8 cellular contexts compared by ENCODE assay signal in genomic region chr19:1653300-1653628, GRCh38. TPM values are rescaled to one million over a fixed set of nuclear protein-coding genes. Genes with fewer than 3 reads are reported as not detected.
A peak's percentile ranks its signal among the peaks of the same experiment; 100 is the strongest.
DNase-seq lines count a peak whose midpoint lies in the region; ATAC-seq and TF ChIP-seq lines count a peak whose summit lies in the region.

No MANE protein-coding gene starts in this region.

- peak overlapping the region; percentile 95 for H3K14ac ChIP-seq in IMR-90 (replicated peaks; ENCODE audit: low read depth, low read length)

- H2BK120ac ChIP-seq in IMR-90 (ENCODE audit: low read depth, low read length) = peak overlapping the region; percentile 78

- WGBS in IMR-90 (ENCODE audit: extremely low coverage in 2 of 2, insufficient read length in 1 of 2), 2 experiments = 6% methylated on average over 5 of the region's 18 CpGs; no CpG with 5 or more reads in 1 of the 2 experiments

- H4K91ac ChIP-seq in IMR-90 (ENCODE audit: insufficient read depth, low read depth, low read length) = peak overlapping the region; percentile 66; the same call in 1 of the 2 replicates

- BruUV-seq in IMR-90 (replicated peaks; lab: Mats Ljungman, UMichigan) = no TSS peak

- in situ Hi-C loops in IMR-90 (cut with MboI; ENCODE audit: low sequenced_read_pairs) = no loop called here

- peak overlapping the region; percentile 70 for H2BK5ac ChIP-seq in IMR-90 (ENCODE audit: low read depth, low read length, poor library complexity, severe bottlenecking)

- intact Hi-C loops in IMR-90 (cut with micrococcal nuclease) = no loop called here

- no peaks in the 10 kb centered on the region; the same call in 1 of the 2 replicates for H3K27me3 ChIP-seq in IMR-90 (ENCODE audit: control insufficient read depth, insufficient read depth, low read length)
- H3K27me3 ChIP-seq in mucosa of rectum (ENCODE audit: control insufficient read depth in 2 of 2, insufficient read depth in 2 of 2, low read length in 2 of 2) = no peaks in the 10 kb centered on the region

- H4K20me1 ChIP-seq in IMR-90 (ENCODE audit: insufficient read depth, low read length) = peaks cover 26% of the 10 kb centered on the region

- H3K4me1 ChIP-seq in IMR-90 (ENCODE audit: control insufficient read depth, insufficient read depth, low read length) (peaks cover 3% of the 10 kb centered on the region; the same call in 1 of the 2 replicates), mucosa of rectum (ENCODE audit: control insufficient read depth in 2 of 2, insufficient read depth in 2 of 2, low read length in 2 of 2) (peaks cover 0 to 5% of the 10 kb centered on the region in 2 donors)

- H3K36me3 ChIP-seq in IMR-90 (ENCODE audit: control insufficient read depth, insufficient read depth, low read length) = peaks cover 12% of the 10 kb centered on the region; the same call in 1 of the 2 replicates
- H3K36me3 ChIP-seq in mucosa of rectum (ENCODE audit: control insufficient read depth in 2 of 2, insufficient read depth in 2 of 2, low read length in 2 of 2) = peaks cover 0 to 2% of the 10 kb centered on the region in 2 donors

- H2AK9ac ChIP-seq in IMR-90 (replicated peaks; ENCODE audit: low read depth, low read length, poor library complexity) = peak overlapping the region; percentile 87

- no peak overlapping the region for H2BK15ac ChIP-seq in IMR-90 (ENCODE audit: low read depth, low read length)

- H4K8ac ChIP-seq in IMR-90 (ENCODE audit: low read depth in 2 of 2, low read length in 2 of 2) = peak overlapping the region; percentile 85 to 99

- H3K27ac ChIP-seq in 22Rv1 (peak overlapping the region; percentile 86), IMR-90 (ENCODE audit: insufficient read depth, low read length) (peak overlapping the region; percentile 58), mucosa of rectum (ENCODE audit: low read depth in 2 of 2, low read length in 2 of 2) (peak overlapping the region; percentile 85 to 98)

- no peak for ATAC-seq in IMR-90 (ENCODE audit: low read depth)
- ATAC-seq in GM18502 (IDR thresholded peaks at IDR 0.05; ENCODE audit: poor library complexity, unreplicated experiment) = no peak

- POLR2A ChIA-PET in IMR-90 (lab: Charles Lee; ENCODE audit: unreplicated experiment) = interaction anchor here (0.6 kb wide), 1 partner anchor 384 kb away, joined by 4 read pairs; no protein-coding TSS in a partner anchor
- POLR2A ChIA-PET in GM10248 (lab: Yijun Ruan, JAX) = interaction anchor here (0.9 kb wide), 1 partner anchor 16 kb away, joined by 3 read pairs; no protein-coding TSS in a partner anchor

- H3K56ac ChIP-seq in IMR-90 (ENCODE audit: extremely low read depth, insufficient read depth, low read length) = no peak overlapping the region; the same call in 1 of the 2 replicates

- TF ChIP-seq CTCF in 22Rv1 (IDR thresholded peaks at IDR 0.05) (no peak), IMR-90 (conservative IDR thresholded peaks at IDR 0.05; ENCODE audit: low read depth, low read length) (no peak), choroid plexus epithelial cell (conservative IDR thresholded peaks at IDR 0.05; ENCODE audit: low read depth, low read length) (no peak), GM10248 (IDR thresholded peaks at IDR 0.05; ENCODE audit: control extremely low read depth, extremely low read depth, low read depth, missing control alignments) (no peak)

- H3K79me1 ChIP-seq in IMR-90 (ENCODE audit: low read depth in 1 of 2, low read length in 2 of 2) = peaks cover 13 to 29% of the 10 kb centered on the region in 2 experiments

- CTCF ChIA-PET in IMR-90 (lab: Yijun Ruan, JAX) = interaction anchor here (0.5 to 0.7 kb wide), 2 partner anchors 73 to 128 kb away, joined by 3 to 4 read pairs; no protein-coding TSS in a partner anchor
- CTCF ChIA-PET in GM10248 (lab: Yijun Ruan, JAX) = interaction anchor here (5.3 kb wide), 1 partner anchor 19 kb away, joined by 36 read pairs; no protein-coding TSS in a partner anchor

- no peaks in the 10 kb centered on the region for H3K9me1 ChIP-seq in IMR-90 (ENCODE audit: insufficient read depth, low read length)

- no peak for TF ChIP-seq POLR2A in IMR-90 (IDR thresholded peaks at IDR 0.05; ENCODE audit: low read depth, low read length)

- no peak for TF ChIP-seq RAD21 in IMR-90 (IDR thresholded peaks at IDR 0.05; ENCODE audit: low read length)

- H3K4ac ChIP-seq in IMR-90 (ENCODE audit: low read depth, low read length) = peak overlapping the region; percentile 27

- DNase-seq in IMR-90 = no peak
- no peak for DNase-seq in choroid plexus epithelial cell (ENCODE audit: low read depth)
- no peak for DNase-seq in NCI-H2171 (lab: John Stamatoyannopoulos, UW)
- no peak for DNase-seq in DMS 273 treated with DMSO at 0.1 percent for 48 hours (lab: John Stamatoyannopoulos, UW)
- DNase-seq in GM10248 (ENCODE audit: extremely low spot score) = no peak

- no peak overlapping the region for H2BK20ac ChIP-seq in IMR-90 (ENCODE audit: low read depth, low read length)

- H2AFZ ChIP-seq in IMR-90 (replicated peaks; ENCODE audit: low read length, poor library complexity) = peak overlapping the region; percentile 100

- H4K5ac ChIP-seq in IMR-90 (ENCODE audit: low read depth, low read length) = peak overlapping the region; percentile 86

- H3K4me2 ChIP-seq in IMR-90 (ENCODE audit: low read depth, low read length) = peak overlapping the region; percentile 79

- H3K4me3 ChIP-seq in IMR-90 (ENCODE audit: insufficient read depth, low read depth, low read length) (peak overlapping the region; percentile 49), choroid plexus epithelial cell (ENCODE audit: low read depth, low read length) (peak overlapping the region; percentile 66), mucosa of rectum (ENCODE audit: low read length in 2 of 2) (peak overlapping the region; percentile 64 to 78)

- H3K9ac ChIP-seq in IMR-90 (ENCODE audit: low read depth, low read length) (peak overlapping the region; percentile 63), mucosa of rectum (ENCODE audit: low read depth in 1 of 2, low read length in 2 of 2) (peak overlapping the region; percentile 88 to 91)

- H3K23ac ChIP-seq in IMR-90 (ENCODE audit: low read depth, low read length) = 0 out of 2 replicates have a peak overlapping the region, but pooled peaks have one; percentile 85

- H2AK5ac ChIP-seq in IMR-90 (ENCODE audit: low read depth, low read length) = no peak overlapping the region

- H3K9me3 ChIP-seq in IMR-90 (ENCODE audit: control insufficient read depth, insufficient read depth, low read length) (no peaks in the 10 kb centered on the region), mucosa of rectum (ENCODE audit: control insufficient read depth in 2 of 2, low read length in 2 of 2) (no peaks in the 10 kb centered on the region)

- H3K18ac ChIP-seq in IMR-90 (ENCODE audit: low read depth, low read length) = peak overlapping the region; percentile 32

- dilution Hi-C loops in IMR-90 (cut with HindIII; ENCODE audit: low sequenced_read_pairs, unreplicated experiment) = no loop called here

TF ChIP-seq in IMR-90, 13 proteins besides CTCF, POLR2A, EP300 and RAD21:
- TF ChIP-seq MAZ (IDR thresholded peaks at IDR 0.05; ENCODE audit: borderline replicate concordance, low read depth, low read length) (no peak), BHLHE40 (IDR thresholded peaks at IDR 0.05; ENCODE audit: low read depth, low read length) (no peak), SMC3 (IDR thresholded peaks at IDR 0.05; ENCODE audit: low read depth, low read length) (no peak), ELK1 (IDR thresholded peaks at IDR 0.05; ENCODE audit: borderline replicate concordance, low read depth, low read length) (no peak), NFE2L2 (IDR thresholded peaks at IDR 0.05; ENCODE audit: low read depth, low read length) (no peak), MAFK (IDR thresholded peaks at IDR 0.05; ENCODE audit: low read depth, low read length) (no peak), CEBPB (IDR thresholded peaks at IDR 0.05; ENCODE audit: low read depth, low read length) (no peak)

RNA-seq across cellular contexts. Expression of gene TCF3, which starts 0.8 kb away (rescaled TPM):
- 29.9 and 37.5 TPM in 2 replicates for total RNA-seq in IMR-90 (2012; rRNA removed)
- 127 and 144 TPM in 2 replicates for polyA plus RNA-seq in IMR-90 (2012; rRNA removed)
- polyA plus RNA-seq in IMR-90 (2012; cell fraction: cytosol; rRNA removed) = 84.8 and 172 TPM in 2 replicates
- polyA plus RNA-seq in IMR-90 (2012; cell fraction: nucleus; rRNA removed; ENCODE audit: low replicate concordance) = 238 and 454 TPM in 2 replicates

RNA-seq across cellular contexts. Expression of gene UQCR11, which starts 48.0 kb away (rescaled TPM):
- 22.8 and 29.2 TPM in 2 replicates for total RNA-seq in IMR-90 (2012; rRNA removed)
- polyA plus RNA-seq in IMR-90 (2012; rRNA removed) = 177 and 248 TPM in 2 replicates
- polyA plus RNA-seq in IMR-90 (2012; cell fraction: cytosol; rRNA removed) = 116 and 122 TPM in 2 replicates
- 35.8 and 42.4 TPM in 2 replicates for polyA plus RNA-seq in IMR-90 (2012; cell fraction: nucleus; rRNA removed; ENCODE audit: low replicate concordance)
